In genomic region chr6:147221739-147222138, GRCh38 we compare ENCODE assay signal across 16 cellular contexts.
"Had no signal": no experiment of that assay in that cellular context is flagged by ENCODE, and none has a peak within 500 bp of the region (broad histone marks: within the 10 kb centered on the region; RNA-seq: fewer than 3 reads in every experiment).

No MANE protein-coding gene starts in this region.

- H3K27me3 Mint-ChIP-seq: activated CD8-positive, alpha-beta T cell treated with anti-CD3 and anti-CD28 coated beads for 36 hours; activated naive CD8-positive, alpha-beta T cell treated with anti-CD3 and anti-CD28 coated beads, Interleukin-2, amount 10 ng/mL, durations not matched to agents 7 days and 5 days; effector memory CD8-positive, alpha-beta T cell; stimulated activated naive CD8-positive, alpha-beta T cell treated with anti-CD3 and anti-CD28 coated beads, Interleukin-15, Interleukin-2, amounts not matched to agents 100 ng/mL and 50 ng/mL, for 24 hours had no signal

- H3K9me3 Mint-ChIP-seq: activated CD8-positive, alpha-beta T cell treated with anti-CD3 and anti-CD28 coated beads for 36 hours; activated naive CD8-positive, alpha-beta T cell treated with anti-CD3 and anti-CD28 coated beads, Interleukin-2, amount 10 ng/mL, durations not matched to agents 7 days and 5 days; activated T-cell treated with anti-CD3 and anti-CD28 coated beads, Interleukin-2, amount 50 U/mL, for 4 hours; effector memory CD8-positive, alpha-beta T cell; mesothelial cell of epicardium; stimulated activated naive CD8-positive, alpha-beta T cell treated with anti-CD3 and anti-CD28 coated beads, Interleukin-15, Interleukin-2, amounts not matched to agents 100 ng/mL and 50 ng/mL, for 24 hours; T-helper 2 cell treated with Interferon-gamma antibody and Interleukin-4, amounts not matched to agents 5 μg/mL and 100 μg/mL, for 36 hours had no signal

- DNase-seq: activated CD8-positive, alpha-beta T cell treated with anti-CD3 and anti-CD28 coated beads for 36 hours; activated gamma-delta T cell treated with Interleukin-2 at 50 U/mL for 16 hours; activated naive CD8-positive, alpha-beta T cell treated with anti-CD3 and anti-CD28 coated beads, Interleukin-2, amount 10 ng/mL, durations not matched to agents 7 days and 5 days; activated T-cell treated with anti-CD3 and anti-CD28 coated beads, Interleukin-2, amount 50 U/mL, for 4 hours; aorta; dermis blood vessel endothelial cell; effector memory CD8-positive, alpha-beta T cell; heart left ventricle; lower lobe of right lung; pancreas; stimulated activated CD4-positive, alpha-beta T cell treated with anti-CD3 and anti-CD28 coated beads, Interleukin-15, amount 100 ng/mL, for 24 hours; stimulated activated CD4-positive, alpha-beta T cell treated with anti-CD3 and anti-CD28 coated beads, Interleukin-4, amount 100 ng/mL, for 1 hour; upper lobe of left lung had no signal

- H3K27ac ChIP-seq: heart left ventricle, lower lobe of right lung, pancreas had no signal

- H3K9me3 ChIP-seq: heart left ventricle, lower lobe of right lung, pancreas, upper lobe of left lung had no signal

- H3K36me3 ChIP-seq: lower lobe of right lung, pancreas had no signal

- H3K27ac Mint-ChIP-seq: activated CD8-positive, alpha-beta T cell treated with anti-CD3 and anti-CD28 coated beads for 36 hours; activated naive CD8-positive, alpha-beta T cell treated with anti-CD3 and anti-CD28 coated beads, Interleukin-2, amount 10 ng/mL, durations not matched to agents 7 days and 5 days; T-helper 2 cell treated with Interferon-gamma antibody and Interleukin-4, amounts not matched to agents 5 μg/mL and 100 μg/mL, for 36 hours had no signal

- H3K4me3 Mint-ChIP-seq: activated CD8-positive, alpha-beta T cell treated with anti-CD3 and anti-CD28 coated beads for 36 hours; activated naive CD8-positive, alpha-beta T cell treated with anti-CD3 and anti-CD28 coated beads, Interleukin-2, amount 10 ng/mL, durations not matched to agents 7 days and 5 days; activated T-cell treated with anti-CD3 and anti-CD28 coated beads, Interleukin-2, amount 50 U/mL, for 4 hours; effector memory CD8-positive, alpha-beta T cell; mesothelial cell of epicardium; stimulated activated naive CD8-positive, alpha-beta T cell treated with anti-CD3 and anti-CD28 coated beads, Interleukin-15, Interleukin-2, amounts not matched to agents 100 ng/mL and 50 ng/mL, for 24 hours; T-helper 2 cell treated with Interferon-gamma antibody and Interleukin-4, amounts not matched to agents 5 μg/mL and 100 μg/mL, for 36 hours had no signal

- H3K4me3 ChIP-seq: heart left ventricle, lower lobe of right lung, pancreas, upper lobe of left lung had no signal

- H3K27me3 ChIP-seq: heart left ventricle, pancreas, upper lobe of left lung had no signal

- ATAC-seq: activated CD8-positive, alpha-beta T cell treated with anti-CD3 and anti-CD28 coated beads for 36 hours had no signal
